8 cellular contexts compared by ENCODE assay signal in genomic region chr9:132944294-132945185, GRCh38. TPM values are rescaled to one million over a fixed set of nuclear protein-coding genes. Genes with fewer than 3 reads are reported as not detected.
DNase-seq lines count a peak whose midpoint lies in the region; ATAC-seq and TF ChIP-seq lines count a peak whose summit lies in the region.

Gene TSC1 (minus strand): TSS chr9:132944616. CDS start chr9:132928872, 15,744 bp downstream.

- BruUV-seq in Panc1 (replicated peaks; lab: Mats Ljungman, UMichigan) = no TSS peak

- peak; percentile 97 for DNase-seq in Caki2 (ENCODE audit: low read depth)
- peak; percentile 93 for DNase-seq in KG1 (lab: John Stamatoyannopoulos, UW)
- DNase-seq in Panc1 (ENCODE audit: low read depth, low spot score) = peak; percentile 28
- DNase-seq in activated T-cell treated with anti-CD3 and anti-CD28 coated beads, Interleukin-2, amount 50 U/mL, for 4 hours = peak; percentile 98
- DNase-seq in stimulated activated CD8-positive, alpha-beta memory T cell treated with anti-CD3 and anti-CD28 coated beads, Interleukin-7, amount 100 ng/mL, for 1 hour (ENCODE audit: low read depth in 2 of 2) = peak; percentile 98

- H3K36me3 ChIP-seq in Panc1 (ENCODE audit: control insufficient read depth, insufficient read depth, low read length) = peaks cover 4% of the 10 kb centered on the region; the same call in 1 of the 2 replicates
- H3K36me3 ChIP-seq in muscle layer of colon (ENCODE audit: insufficient read depth, low read length) = no peaks in the 10 kb centered on the region

- ATAC-seq in GM21619 (IDR thresholded peaks at IDR 0.05; ENCODE audit: unreplicated experiment) (peak; percentile 62), Panc1 (peak; percentile 94), esophagus mucosa (peak; percentile 91)
- ATAC-seq in activated T-cell treated with anti-CD3 and anti-CD28 coated beads, Interleukin-2, amount 50 U/mL, for 4 hours = peak; percentile 91 to 92

- no peaks in the 10 kb centered on the region for H3K9me3 Mint-ChIP-seq in activated T-cell treated with anti-CD3 and anti-CD28 coated beads, Interleukin-2, amount 50 U/mL, for 4 hours

- peak within 1 kb of the TSS; percentile 94 for H3K4me3 Mint-ChIP-seq in activated T-cell treated with anti-CD3 and anti-CD28 coated beads, Interleukin-2, amount 50 U/mL, for 4 hours

- POLR2A ChIA-PET in Panc1 (lab: Charles Lee) = no interaction called here

- TF ChIP-seq CTCF in Panc1 (IDR thresholded peaks at IDR 0.05) = no peak

- peak within 1 kb of the TSS; percentile 84 to 93 for H3K4me3 ChIP-seq in Panc1 (ENCODE audit: low read depth in 2 of 2, low read length in 2 of 2)
- peak within 1 kb of the TSS; percentile 87 to 88 for H3K4me3 ChIP-seq in muscle layer of colon (ENCODE audit: low read depth in 1 of 2, low read length in 2 of 2)

- H3K27me3 Mint-ChIP-seq in activated T-cell treated with anti-CD3 and anti-CD28 coated beads, Interleukin-2, amount 50 U/mL, for 4 hours (ENCODE audit: low read depth) = no peaks in the 10 kb centered on the region

- peaks cover 2% of the 10 kb centered on the region for H3K36me3 Mint-ChIP-seq in activated T-cell treated with anti-CD3 and anti-CD28 coated beads, Interleukin-2, amount 50 U/mL, for 4 hours (ENCODE audit: insufficient read depth)

- H3K4me1 ChIP-seq in Panc1 (ENCODE audit: control insufficient read depth, insufficient read depth, low read length) = peaks cover 12% of the 10 kb centered on the region
- H3K4me1 ChIP-seq in muscle layer of colon (ENCODE audit: insufficient read depth, low read length) = peaks cover 26% of the 10 kb centered on the region

- in situ Hi-C loops in Caki2 (cut with HindIII; ENCODE audit: low pct_unique_long_range_greater_than_20kb, low sequenced_read_pairs) = no loop called here
- in situ Hi-C loops in Panc1 (cut with HindIII; ENCODE audit: low pct_unique_long_range_greater_than_20kb, low sequenced_read_pairs) = no loop called here

- intact Hi-C loops in Panc1 (cut with micrococcal nuclease; ENCODE audit: unreplicated experiment) = no loop called here

- peak within 1 kb of the TSS; percentile 72 for H3K9ac ChIP-seq in muscle layer of colon (ENCODE audit: low read length)

- H3K27me3 ChIP-seq in Panc1 (ENCODE audit: control insufficient read depth, insufficient read depth, low read length) (no peaks in the 10 kb centered on the region), muscle layer of colon (ENCODE audit: control insufficient read depth in 1 of 2, insufficient read depth in 2 of 2, low read length in 2 of 2) (no peaks in the 10 kb centered on the region)

- CTCF ChIA-PET in Panc1 (lab: Charles Lee) = interaction anchor here (0.6 to 0.8 kb wide), 2 partner anchors 132 to 203 kb away, joined by 3 to 4 read pairs; no protein-coding TSS in a partner anchor

- peak within 1 kb of the TSS; percentile 82 for H3K27ac ChIP-seq in Panc1 (ENCODE audit: low read length)
- peak within 1 kb of the TSS; percentile 97 for H3K27ac ChIP-seq in muscle layer of colon (ENCODE audit: low read depth, low read length)

- H3K4me1 Mint-ChIP-seq in activated T-cell treated with anti-CD3 and anti-CD28 coated beads, Interleukin-2, amount 50 U/mL, for 4 hours (ENCODE audit: low read depth) = peaks cover 28% of the 10 kb centered on the region

- H3K9me3 ChIP-seq in Panc1 (ENCODE audit: control insufficient read depth, insufficient read depth, low read depth, low read length) (no peaks in the 10 kb centered on the region), muscle layer of colon (ENCODE audit: low read length) (no peaks in the 10 kb centered on the region)

RNA-seq across cellular contexts. Expression of gene TSC1, which starts in this region (rescaled TPM):
- total RNA-seq in Caki2 (2014; rRNA removed; shearing (Covaris generic); ENCODE audit: low replicate concordance) = 7.8 and 8.6 TPM in 2 replicates
- 27.4 TPM for total RNA-seq in Panc1 (2021; ENCODE audit: unreplicated experiment)
- 12.7 TPM for polyA plus RNA-seq in Panc1 (2012; ENCODE audit: insufficient read length)
- total RNA-seq in activated T-cell treated with anti-CD3 and anti-CD28 coated beads, Interleukin-2, amount 50 U/mL, for 4 hours = 10 to 100 TPM; 23.6 to 26.8 (median 24.0) TPM
- 22.6 TPM for total RNA-seq in esophagus mucosa

Comparison
In these comparisons a context has a peak if more than half of its experiments do, and no peak if none do; other contexts are left out.
1. Peak in every context shown above with its lines: DNase-seq, ATAC-seq, H3K4me3 ChIP-seq and H3K27ac ChIP-seq.
2. DNase-seq: peak in every context shown above with its lines; median percentile 98 in activated T-cell treated with anti-CD3 and anti-CD28 coated beads, Interleukin-2, amount 50 U/mL, for 4 hours; 98 in stimulated activated CD8-positive, alpha-beta memory T cell treated with anti-CD3 and anti-CD28 coated beads, Interleukin-7, amount 100 ng/mL, for 1 hour; 97 in Caki2; 93 in KG1; 28 in Panc1.